16 cellular contexts compared by ENCODE assay signal in genomic region chr20:54122681-54123586, GRCh38. TPM values are rescaled to one million over a fixed set of nuclear protein-coding genes. Genes with fewer than 3 reads are reported as not detected.
DNase-seq lines count a peak whose midpoint lies in the region; ATAC-seq and TF ChIP-seq lines count a peak whose summit lies in the region.
"Had no signal": no experiment of that assay in that cellular context is flagged by ENCODE, and none has a peak within 500 bp of the region (broad histone marks: within the 10 kb centered on the region; RNA-seq: fewer than 3 reads in every experiment).

No MANE protein-coding gene starts in this region.

- no peaks in the 10 kb centered on the region for H3K9me2 ChIP-seq in GM23248 (ENCODE audit: insufficient read depth)
- H3K9me2 ChIP-seq in hepatocyte (replicated peaks; ENCODE audit: insufficient read depth), result no peaks in the 10 kb centered on the region

- DNase-seq in GM23248 (no peak), hepatocyte (ENCODE audit: low spot score) (no peak), smooth muscle cell (lab: John Stamatoyannopoulos, UW; ENCODE audit: unreplicated experiment) (no peak), T-cell (no peak), psoas muscle (no peak), Kasumi-1 (lab: John Stamatoyannopoulos, UW) (no peak)
- DNase-seq in activated naive CD8-positive, alpha-beta T cell treated with anti-CD3 and anti-CD28 coated beads, Interleukin-2, amount 50 U/mL, for 24 hours, result no peak
- DNase-seq: activated CD4-positive, CD25-positive, alpha-beta regulatory T cell; activated CD8-positive, alpha-beta memory T cell treated with anti-CD3 and anti-CD28 coated beads, Interleukin-2, amount 50 U/mL, for 4 hours; activated naive CD4-positive, alpha-beta T cell treated with anti-CD3 and anti-CD28 coated beads, Interleukin-2, amount 10 ng/mL, durations not matched to agents 7 days and 5 days; COR-L47; head of caudate nucleus; KBM-7; NCI-H345; stimulated activated CD4-positive, alpha-beta T cell treated with anti-CD3 and anti-CD28 coated beads, Interleukin-2, amount 100 ng/mL, for 48 hours had no signal

- H3K9ac ChIP-seq in GM23248 (peak overlapping the region; percentile 40; the same call in 1 of the 2 replicates), smooth muscle cell (ENCODE audit: low read depth) (peak overlapping the region; percentile 88)

- CTCF ChIA-PET in T-cell (lab: Charles Lee), result no interaction called here

- H3K9me3 ChIP-seq in GM23248 (ENCODE audit: low read depth) (no peaks in the 10 kb centered on the region), hepatocyte (ENCODE audit: low read depth) (no peaks in the 10 kb centered on the region), smooth muscle cell (replicated peaks; ENCODE audit: low read depth) (no peaks in the 10 kb centered on the region), psoas muscle (no peaks in the 10 kb centered on the region)

- H3K36me3 Mint-ChIP-seq in activated naive CD8-positive, alpha-beta T cell treated with anti-CD3 and anti-CD28 coated beads, Interleukin-2, amount 50 U/mL, for 24 hours (ENCODE audit: low read depth), result no peaks in the 10 kb centered on the region
- no peaks in the 10 kb centered on the region for H3K36me3 Mint-ChIP-seq in T-cell
- H3K36me3 Mint-ChIP-seq: activated naive CD4-positive, alpha-beta T cell treated with anti-CD3 and anti-CD28 coated beads, Interleukin-2, amount 10 ng/mL, durations not matched to agents 7 days and 5 days had no signal

- H3K36me3 ChIP-seq in GM23248 (ENCODE audit: low read depth) (no peaks in the 10 kb centered on the region), hepatocyte (replicated peaks; ENCODE audit: insufficient read depth, low read depth) (no peaks in the 10 kb centered on the region), smooth muscle cell (ENCODE audit: low read depth) (no peaks in the 10 kb centered on the region), psoas muscle (ENCODE audit: insufficient read depth in 1 of 2, low read depth in 1 of 2) (no peaks in the 10 kb centered on the region)

- WGBS in GM23248 (ENCODE audit: low coverage in 1 of 2, low lambda C conversion rate in 2 of 2, missing lambda C conversion rate in 2 of 2), 2 experiments, result 80 to 84% methylated on average over 10 of the region's 10 CpGs
- WGBS in hepatocyte (ENCODE audit: low lambda C conversion rate, missing lambda C conversion rate), result 66% methylated on average over 10 of the region's 10 CpGs
- WGBS in smooth muscle cell (ENCODE audit: low lambda C conversion rate), result 53% methylated on average over 10 of the region's 10 CpGs
- 79 to 86% (median 80%) methylated on average over 10 of the region's 10 CpGs for whole genome bisulfite sequencing in psoas muscle, 3 donors

- no peaks in the 10 kb centered on the region for H4K20me1 ChIP-seq in GM23248 (ENCODE audit: insufficient read depth)
- no peaks in the 10 kb centered on the region for H4K20me1 ChIP-seq in hepatocyte (ENCODE audit: insufficient read depth, poor library complexity, severe bottlenecking)
- no peaks in the 10 kb centered on the region for H4K20me1 ChIP-seq in smooth muscle cell (ENCODE audit: low read depth)

- no peaks in the 10 kb centered on the region for H3K9me3 Mint-ChIP-seq in activated naive CD8-positive, alpha-beta T cell treated with anti-CD3 and anti-CD28 coated beads, Interleukin-2, amount 50 U/mL, for 24 hours
- H3K9me3 Mint-ChIP-seq in T-cell, result no peaks in the 10 kb centered on the region
- H3K9me3 Mint-ChIP-seq: activated naive CD4-positive, alpha-beta T cell treated with anti-CD3 and anti-CD28 coated beads, Interleukin-2, amount 10 ng/mL, durations not matched to agents 7 days and 5 days had no signal

- in situ Hi-C loops in GM23248 (cut with MboI), result no loop called here

- H2AFZ ChIP-seq in GM23248 (no peak overlapping the region), hepatocyte (no peak overlapping the region), smooth muscle cell (ENCODE audit: low read depth) (peak overlapping the region; percentile 6)

- H3K4me3 Mint-ChIP-seq in activated naive CD8-positive, alpha-beta T cell treated with anti-CD3 and anti-CD28 coated beads, Interleukin-2, amount 50 U/mL, for 24 hours, result no peak overlapping the region
- no peak overlapping the region for H3K4me3 Mint-ChIP-seq in T-cell
- H3K4me3 Mint-ChIP-seq: activated naive CD4-positive, alpha-beta T cell treated with anti-CD3 and anti-CD28 coated beads, Interleukin-2, amount 10 ng/mL, durations not matched to agents 7 days and 5 days had no signal

- POLR2A ChIA-PET in T-cell (lab: Charles Lee), result no interaction called here

- peaks cover 2% of the 10 kb centered on the region for H3K27me3 Mint-ChIP-seq in activated naive CD8-positive, alpha-beta T cell treated with anti-CD3 and anti-CD28 coated beads, Interleukin-2, amount 50 U/mL, for 24 hours
- no peaks in the 10 kb centered on the region for H3K27me3 Mint-ChIP-seq in T-cell

- no peaks in the 10 kb centered on the region for H3K79me2 ChIP-seq in GM23248 (ENCODE audit: insufficient read depth)
- no peaks in the 10 kb centered on the region for H3K79me2 ChIP-seq in hepatocyte
- no peaks in the 10 kb centered on the region for H3K79me2 ChIP-seq in smooth muscle cell (ENCODE audit: low read depth)

- H3K4me3 ChIP-seq in GM23248 (0 out of 2 replicates have a peak overlapping the region, but pooled peaks have one; percentile 1), hepatocyte (no peak overlapping the region), smooth muscle cell (no peak overlapping the region), psoas muscle (no peak overlapping the region)

- no peak overlapping the region for H3K27ac Mint-ChIP-seq in activated naive CD8-positive, alpha-beta T cell treated with anti-CD3 and anti-CD28 coated beads, Interleukin-2, amount 50 U/mL, for 24 hours
- H3K27ac Mint-ChIP-seq in T-cell, result no peak overlapping the region
- H3K27ac Mint-ChIP-seq: activated naive CD4-positive, alpha-beta T cell treated with anti-CD3 and anti-CD28 coated beads, Interleukin-2, amount 10 ng/mL, durations not matched to agents 7 days and 5 days had no signal

- peak; percentile 6; the same call in 1 of the 3 replicates for ATAC-seq in SK-N-SH treated with all-trans-retinoic acid at 6 μM for 48 hours
- ATAC-seq in activated naive CD8-positive, alpha-beta T cell treated with anti-CD3 and anti-CD28 coated beads, Interleukin-2, amount 50 U/mL, for 24 hours, result no peak
- no peak for ATAC-seq in T-cell (replicated peaks in 1 of 4)
- no peak for ATAC-seq in psoas muscle

- no peaks in the 10 kb centered on the region for H3K27me3 ChIP-seq in GM23248 (replicated peaks; ENCODE audit: insufficient read depth)
- no peaks in the 10 kb centered on the region for H3K27me3 ChIP-seq in hepatocyte
- no peaks in the 10 kb centered on the region for H3K27me3 ChIP-seq in smooth muscle cell (ENCODE audit: low read depth)
- H3K27me3 ChIP-seq in psoas muscle (ENCODE audit: insufficient read depth in 3 of 3, low read length in 2 of 3), result no peaks in the 10 kb centered on the region

- intact Hi-C loops in psoas muscle (cut with DNase I), result no loop called here

- H3K4me1 Mint-ChIP-seq in activated naive CD8-positive, alpha-beta T cell treated with anti-CD3 and anti-CD28 coated beads, Interleukin-2, amount 50 U/mL, for 24 hours, result peaks cover 5% of the 10 kb centered on the region
- no peaks in the 10 kb centered on the region for H3K4me1 Mint-ChIP-seq in T-cell
- H3K4me1 Mint-ChIP-seq: activated naive CD4-positive, alpha-beta T cell treated with anti-CD3 and anti-CD28 coated beads, Interleukin-2, amount 10 ng/mL, durations not matched to agents 7 days and 5 days had no signal

- H3F3A ChIP-seq in GM23248 (ENCODE audit: insufficient read depth) (peaks cover 36% of the 10 kb centered on the region), smooth muscle cell (ENCODE audit: low read depth) (peaks cover 18% of the 10 kb centered on the region)

- H3K27ac ChIP-seq in GM23248, result peak overlapping the region; percentile 85
- peak overlapping the region; percentile 93 for H3K27ac ChIP-seq in hepatocyte
- peak overlapping the region; percentile 99 for H3K27ac ChIP-seq in smooth muscle cell (ENCODE audit: low read depth)
- no peak overlapping the region for H3K27ac ChIP-seq in psoas muscle

- TF ChIP-seq CTCF in hepatocyte (IDR thresholded peaks at IDR 0.05; ENCODE audit: poor library complexity) (no peak), smooth muscle cell (IDR thresholded peaks at IDR 0.05; ENCODE audit: borderline replicate concordance, insufficient read depth, poor library complexity, severe bottlenecking) (no peak), psoas muscle (IDR thresholded peaks at IDR 0.05) (no peak)

- H3K4me1 ChIP-seq in GM23248 (ENCODE audit: insufficient read depth), result peaks cover 29% of the 10 kb centered on the region
- H3K4me1 ChIP-seq in hepatocyte (ENCODE audit: insufficient read depth), result peaks cover 4% of the 10 kb centered on the region
- H3K4me1 ChIP-seq in smooth muscle cell (ENCODE audit: low read depth), result peaks cover 10% of the 10 kb centered on the region
- H3K4me1 ChIP-seq in psoas muscle, result no peaks in the 10 kb centered on the region

- H3K4me2 ChIP-seq in GM23248 (ENCODE audit: unreplicated experiment) (peak overlapping the region; percentile 21), hepatocyte (no peak overlapping the region), smooth muscle cell (peak overlapping the region; percentile 38)

TF ChIP-seq in SK-N-SH treated with all-trans-retinoic acid at 6 μM for 48 hours, 23 proteins besides CTCF, POLR2A, EP300 and RAD21 (continues in another document):
- TF ChIP-seq PPARA (CRISPR knock-in tag; IDR thresholded peaks at IDR 0.05; ENCODE audit: borderline replicate concordance), result no peak
- TF ChIP-seq ZFP30 (CRISPR knock-in tag; IDR thresholded peaks at IDR 0.05), result no peak
- TF ChIP-seq ZNF8 (CRISPR knock-in tag; IDR thresholded peaks at IDR 0.05), result no peak
- TF ChIP-seq GLIS3 (CRISPR knock-in tag; IDR thresholded peaks at IDR 0.05), result no peak
- TF ChIP-seq RARB (CRISPR knock-in tag; IDR thresholded peaks at IDR 0.05), result no peak
- TF ChIP-seq ZNF70 (CRISPR knock-in tag; IDR thresholded peaks at IDR 0.05), result no peak

RNA-seq across cellular contexts. Expression of gene CYP24A1, which starts 50.9 kb away (rescaled TPM):
- 1.2 TPM in 1 of 2 replicates, not detected in the other for total RNA-seq in GM23248 (2014; rRNA removed; shearing (Covaris generic))
- polyA plus RNA-seq in GM23248 (2016; fragmentation: Nextera tagmentation; extraction: Ambion mirVana), result 0.37 and 0.43 TPM in 2 replicates
- 1.5 and 1.9 TPM in 2 replicates for total RNA-seq in hepatocyte
- not detected in 2 replicates for polyA plus RNA-seq in hepatocyte
- total RNA-seq in smooth muscle cell, result 18.0 and 23.6 TPM in 2 replicates
- 0.70 and 2.9 TPM in 2 replicates for polyA plus RNA-seq in smooth muscle cell
- under 1 TPM in 4 of 5 donors, not detected in 1; 0.13 to 0.79 (median 0.42) TPM for total RNA-seq in T-cell
- not detected for total RNA-seq in psoas muscle
- polyA plus RNA-seq in psoas muscle, result under 1 TPM in 1 of 3 donors, not detected in 2; 0.03 TPM

RNA-seq across cellular contexts. Expression of gene BCAS1, which starts 52.5 kb away (rescaled TPM):
- not detected in 2 replicates for total RNA-seq in GM23248 (2014; rRNA removed; shearing (Covaris generic))
- polyA plus RNA-seq in GM23248 (2016; fragmentation: Nextera tagmentation; extraction: Ambion mirVana) (0.38 and 0.41 TPM in 2 replicates), hepatocyte (4.9 and 5.1 TPM in 2 replicates), smooth muscle cell (0.15 and 0.43 TPM in 2 replicates), psoas muscle (under 1 TPM; 0.01 to 0.16 (median 0.04) TPM)
- total RNA-seq in hepatocyte (7.4 and 9.8 TPM in 2 replicates), smooth muscle cell (0.09 and 0.18 TPM in 2 replicates), T-cell (under 1 TPM in 4 of 5 donors, not detected in 1; 0.26 to 0.76 (median 0.51) TPM), psoas muscle (under 1 TPM in 2 of 4 donors, not detected in 2; 0.17 to 0.26 TPM)
